In genomic region chr7:21771261-21771660, GRCh38 we compare ENCODE assay signal across 22 cellular contexts.
DNase-seq lines count a peak whose midpoint lies in the region; ATAC-seq and TF ChIP-seq lines count a peak whose summit lies in the region.
"Had no signal": no experiment of that assay in that cellular context is flagged by ENCODE, and none has a peak within 500 bp of the region (broad histone marks: within the 10 kb centered on the region; RNA-seq: fewer than 3 reads in every experiment).

No MANE protein-coding gene starts in this region.

- BruUV-seq in OCI-LY7 (replicated peaks; lab: Mats Ljungman, UMichigan) = no TSS peak

- H3K4me1 ChIP-seq in BLaER1 (peaks cover 36% of the 10 kb centered on the region), OCI-LY7 (ENCODE audit: insufficient read depth, low read length, poor library complexity, severe bottlenecking) (no peaks in the 10 kb centered on the region)

- H3K9me3 ChIP-seq in BLaER1 (no peaks in the 10 kb centered on the region), OCI-LY7 (ENCODE audit: low read length) (no peaks in the 10 kb centered on the region)
- H3K9me3 ChIP-seq: BLaER1 treated with 17β-estradiol and CSF1 and Interleukin-3, amounts not matched to agents 10 nM and 100 nM had no signal

- ATAC-seq in HG02981 (IDR thresholded peaks at IDR 0.05; ENCODE audit: unreplicated experiment) = no peak

- intact Hi-C loops in OCI-LY7 (cut with micrococcal nuclease; ENCODE audit: unreplicated experiment) = no loop called here

- H3K27me3 ChIP-seq in BLaER1 (no peaks in the 10 kb centered on the region), layer of hippocampus (ENCODE audit: control insufficient read depth, insufficient read depth, low read length) (no peaks in the 10 kb centered on the region)
- H3K27me3 ChIP-seq: BLaER1 treated with 17β-estradiol and CSF1 and Interleukin-3, amounts not matched to agents 10 nM and 100 nM had no signal

- H3K79me2 ChIP-seq in OCI-LY7 (ENCODE audit: insufficient read depth, low read depth, low read length) = no peaks in the 10 kb centered on the region

- H3K9me3 Mint-ChIP-seq in brain = peaks cover 0 to 3% (median 0%) of the 10 kb centered on the region in 5 experiments
- H3K9me3 Mint-ChIP-seq: HFFc6; T-helper 1 cell treated with Interleukin-12 subunit alpha and Interleukin-12 subunit beta and Interleukin-4 antibody, amounts not matched to agents 30 μg/mL and 1 μg/mL, for 36 hours had no signal

- no peaks in the 10 kb centered on the region for H3K36me3 ChIP-seq in BLaER1
- H3K36me3 ChIP-seq in OCI-LY7 (ENCODE audit: insufficient read depth, low read length) = no peaks in the 10 kb centered on the region
- H3K36me3 ChIP-seq: BLaER1 treated with 17β-estradiol and CSF1 and Interleukin-3, amounts not matched to agents 10 nM and 100 nM had no signal

- H3K36me3 Mint-ChIP-seq in brain = no peaks in the 10 kb centered on the region
- H3K36me3 Mint-ChIP-seq: CD4-positive, alpha-beta memory T cell had no signal

- H3K4me3 ChIP-seq in BLaER1 (no peak overlapping the region), OCI-LY7 (ENCODE audit: low read depth, low read length, poor library complexity, severe bottlenecking) (no peak overlapping the region)
- H3K4me3 ChIP-seq: BLaER1 treated with 17β-estradiol and CSF1 and Interleukin-3, amounts not matched to agents 10 nM and 100 nM; PC-9 had no signal

- H4K20me1 ChIP-seq in BLaER1 = no peaks in the 10 kb centered on the region
- no peaks in the 10 kb centered on the region for H4K20me1 ChIP-seq in OCI-LY7 (ENCODE audit: insufficient read depth, low read length)
- H4K20me1 ChIP-seq: BLaER1 treated with 17β-estradiol and CSF1 and Interleukin-3, amounts not matched to agents 10 nM and 100 nM had no signal

- no peak overlapping the region for H2AFZ ChIP-seq in OCI-LY7 (ENCODE audit: low read length)

- H3K27ac ChIP-seq in BLaER1 = no peak overlapping the region
- peak overlapping the region; percentile 4 for H3K27ac ChIP-seq in layer of hippocampus (ENCODE audit: low read depth, low read length)
- no peak overlapping the region for H3K27ac ChIP-seq in OCI-LY7 (ENCODE audit: low read depth, low read length, poor library complexity, severe bottlenecking)
- H3K27ac ChIP-seq: 22Rv1; BLaER1 treated with 17β-estradiol and CSF1 and Interleukin-3, amounts not matched to agents 10 nM and 100 nM; PC-9 had no signal

- H3K27me3 Mint-ChIP-seq in brain = no peaks in the 10 kb centered on the region

- no peaks in the 10 kb centered on the region for H3K9me2 ChIP-seq in OCI-LY7 (ENCODE audit: insufficient read depth, low read length)

- H3K9ac ChIP-seq in BLaER1 = no peak overlapping the region
- H3K9ac ChIP-seq: BLaER1 treated with 17β-estradiol and CSF1 and Interleukin-3, amounts not matched to agents 10 nM and 100 nM had no signal

- POLR2A ChIA-PET in OCI-LY7 (lab: Charles Lee) = interaction anchor here (0.9 kb wide), 1 partner anchor 13 kb away, joined by 4 read pairs; no protein-coding TSS in a partner anchor

- peak overlapping the region in 3 of 5 experiments; percentile 17 to 85 (median 18) for H3K27ac Mint-ChIP-seq in brain
- H3K27ac Mint-ChIP-seq: CD4-positive, alpha-beta memory T cell; HFFc6; T-helper 1 cell treated with Interleukin-12 subunit alpha and Interleukin-12 subunit beta and Interleukin-4 antibody, amounts not matched to agents 30 μg/mL and 1 μg/mL, for 36 hours had no signal

- H3K4me1 Mint-ChIP-seq in brain = peaks cover 44% of the 10 kb centered on the region
- H3K4me1 Mint-ChIP-seq: CD4-positive, alpha-beta memory T cell had no signal

- no peak for TF ChIP-seq CTCF in brain (conservative IDR thresholded peaks at IDR 0.05)
- TF ChIP-seq CTCF in OCI-LY7 (conservative IDR thresholded peaks at IDR 0.05; ENCODE audit: low read length) = no peak

- H3K4me2 ChIP-seq in BLaER1 (0 out of 2 replicates have a peak overlapping the region, but pooled peaks have one; percentile 57), OCI-LY7 (ENCODE audit: low read length) (no peak overlapping the region)
- H3K4me2 ChIP-seq: PC-9 had no signal

- peak overlapping the region in 3 of 5 experiments; percentile 25 to 77 (median 54) for H3K4me3 Mint-ChIP-seq in brain
- H3K4me3 Mint-ChIP-seq: CD4-positive, alpha-beta memory T cell; T-helper 1 cell treated with Interleukin-12 subunit alpha and Interleukin-12 subunit beta and Interleukin-4 antibody, amounts not matched to agents 30 μg/mL and 1 μg/mL, for 36 hours had no signal

- DNase-seq in DMS53 (lab: John Stamatoyannopoulos, UW) = peak; percentile 42
- DNase-seq in DMS53 treated with DMSO at 0.1 percent for 48 hours (lab: John Stamatoyannopoulos, UW; ENCODE audit: unreplicated experiment) = no peak
- no peak for DNase-seq in NCI-H69 (lab: John Stamatoyannopoulos, UW)
- no peak for DNase-seq in OCI-LY7 (ENCODE audit: low spot score)
- DNase-seq: ACHN; CD4-positive, alpha-beta memory T cell; DMS153; GF-D8; HFFc6; KG1; NCI-H187 treated with DMSO at 0.1 percent for 48 hours; NCI-H2107; PC-9; RPMI8226; SHP77 had no signal

- CTCF ChIA-PET in OCI-LY7 (lab: Charles Lee; ENCODE audit: unreplicated experiment) = no interaction called here
